In genomic region chr14:33465952-33466700, GRCh38 we compare ENCODE assay signal across 34 cellular contexts.
A peak's percentile ranks its signal among the peaks of the same experiment; 100 is the strongest.
DNase-seq lines count a peak whose midpoint lies in the region; FAIRE-seq and TF ChIP-seq lines count a peak whose summit lies in the region.
"Had no signal": no experiment of that assay in that cellular context is flagged by ENCODE, and none has a peak within 500 bp of the region (broad histone marks: within the 10 kb centered on the region; RNA-seq: fewer than 3 reads in every experiment).

No MANE protein-coding gene starts in this region.

- no peak overlapping the region for H3K27ac Mint-ChIP-seq in astrocyte (ENCODE audit: unreplicated experiment)
- H3K27ac Mint-ChIP-seq: activated CD4-positive, alpha-beta T cell treated with anti-CD3 and anti-CD28 coated beads, Interleukin-2, amount 10 ng/mL, durations not matched to agents 7 days and 5 days; activated naive CD4-positive, alpha-beta T cell treated with anti-CD3 and anti-CD28 coated beads, Interleukin-2, amount 50 U/mL, for 72 hours; B cell; CD8-positive, alpha-beta T cell; GM23338; HFFc6; naive thymus-derived CD4-positive, alpha-beta T cell had no signal

- H3K9me3 Mint-ChIP-seq in astrocyte (ENCODE audit: unreplicated experiment), result no peaks in the 10 kb centered on the region
- H3K9me3 Mint-ChIP-seq: activated CD4-positive, alpha-beta T cell treated with anti-CD3 and anti-CD28 coated beads, Interleukin-2, amount 10 ng/mL, durations not matched to agents 7 days and 5 days; activated naive CD4-positive, alpha-beta T cell treated with anti-CD3 and anti-CD28 coated beads, Interleukin-2, amount 50 U/mL, for 72 hours; CD8-positive, alpha-beta T cell; GM23338; HFFc6; naive thymus-derived CD4-positive, alpha-beta T cell had no signal

- H3K4me1 ChIP-seq in astrocyte (ENCODE audit: insufficient read depth, low read length) (peaks cover 6% of the 10 kb centered on the region), spleen (no peaks in the 10 kb centered on the region)
- H3K4me1 ChIP-seq: thyroid gland, vagina had no signal

- FAIRE-seq in astrocyte (lab: Jason Lieb, UNC), result no peak

- H3K4me1 Mint-ChIP-seq in astrocyte (ENCODE audit: low read depth, unreplicated experiment), result peaks cover 7% of the 10 kb centered on the region
- H3K4me1 Mint-ChIP-seq: activated CD4-positive, alpha-beta T cell treated with anti-CD3 and anti-CD28 coated beads, Interleukin-2, amount 10 ng/mL, durations not matched to agents 7 days and 5 days; B cell; naive thymus-derived CD4-positive, alpha-beta T cell had no signal

- H3K36me3 ChIP-seq in astrocyte (ENCODE audit: insufficient read depth, low read length) (no peaks in the 10 kb centered on the region), spleen (no peaks in the 10 kb centered on the region)
- H3K36me3 ChIP-seq: prostate gland, SJSA1, thyroid gland, vagina had no signal

- no peak for TF ChIP-seq POLR2A in spleen (IDR thresholded peaks at IDR 0.05)

- H3K27ac ChIP-seq in astrocyte (ENCODE audit: low read depth, low read length), result no peak overlapping the region
- no peak overlapping the region for H3K27ac ChIP-seq in spleen
- H3K27ac ChIP-seq: prostate gland, SJSA1, thyroid gland, vagina had no signal

- H3K9me3 ChIP-seq in astrocyte (ENCODE audit: insufficient read depth, low read depth, low read length) (no peaks in the 10 kb centered on the region), spleen (no peaks in the 10 kb centered on the region)
- H3K9me3 ChIP-seq: prostate gland, SJSA1, thyroid gland, vagina had no signal

- H3K27me3 Mint-ChIP-seq in astrocyte (ENCODE audit: low read depth, unreplicated experiment), result peaks cover 3% of the 10 kb centered on the region
- H3K27me3 Mint-ChIP-seq: activated CD4-positive, alpha-beta T cell treated with anti-CD3 and anti-CD28 coated beads, Interleukin-2, amount 10 ng/mL, durations not matched to agents 7 days and 5 days; B cell; naive thymus-derived CD4-positive, alpha-beta T cell had no signal

- no peak for TF ChIP-seq CTCF in astrocyte (IDR thresholded peaks at IDR 0.05; ENCODE audit: insufficient read depth, low read depth, low read length)
- no peak for TF ChIP-seq CTCF in spleen (IDR thresholded peaks at IDR 0.05 in 8 of 11, conservative IDR thresholded peaks at IDR 0.05 in 3 of 11)

- no peaks in the 10 kb centered on the region for H3K79me2 ChIP-seq in astrocyte (ENCODE audit: insufficient read depth, low read length)

- no peaks in the 10 kb centered on the region for H3K36me3 Mint-ChIP-seq in astrocyte (ENCODE audit: low read depth, unreplicated experiment)
- H3K36me3 Mint-ChIP-seq: activated naive CD4-positive, alpha-beta T cell treated with anti-CD3 and anti-CD28 coated beads, Interleukin-2, amount 50 U/mL, for 72 hours; CD8-positive, alpha-beta T cell; naive thymus-derived CD4-positive, alpha-beta T cell had no signal

- H2AFZ ChIP-seq in astrocyte (ENCODE audit: low read depth, low read length), result no peak overlapping the region

- H3K27me3 ChIP-seq in astrocyte (ENCODE audit: insufficient read depth, low read length), result no peaks in the 10 kb centered on the region
- no peaks in the 10 kb centered on the region for H3K27me3 ChIP-seq in spleen (replicated peaks in 1 of 7)
- H3K27me3 ChIP-seq: SJSA1, thyroid gland, vagina had no signal

- H3K4me3 Mint-ChIP-seq in astrocyte (ENCODE audit: unreplicated experiment), result no peak overlapping the region
- H3K4me3 Mint-ChIP-seq: activated CD4-positive, alpha-beta T cell treated with anti-CD3 and anti-CD28 coated beads, Interleukin-2, amount 10 ng/mL, durations not matched to agents 7 days and 5 days; B cell; CD8-positive, alpha-beta T cell; GM23338; HFFc6; naive thymus-derived CD4-positive, alpha-beta T cell had no signal

- WGBS in spleen, 5 donors, result 77 to 90% (median 82%) methylated on average over 9 of the region's 9 CpGs

- H3K4me2 ChIP-seq in astrocyte (ENCODE audit: low read length), result peak overlapping the region; percentile 38
- H3K4me2 ChIP-seq: GM23338 had no signal

- intact Hi-C loops in spleen (cut with DNase I; ENCODE audit: low total_unique reads), result no loop called here

- DNase-seq in Daoy (ENCODE audit: low read depth) (peak; percentile 13), NCI-H1694 (lab: John Stamatoyannopoulos, UW) (peak; percentile 65), astrocyte (ENCODE audit: low read depth) (peak; percentile 84), kidney glomerular epithelial cell (lab: John Stamatoyannopoulos, UW) (peak; percentile 40), spleen (no peak), T1000 (lab: John Stamatoyannopoulos, UW) (no peak), NCI-H1436 treated with DMSO at 0.1 percent for 48 hours (lab: John Stamatoyannopoulos, UW) (no peak)
- no peak for DNase-seq in activated CD4-positive, CD25-positive, alpha-beta regulatory T cell (lab: John Stamatoyannopoulos, UW)
- DNase-seq: activated CD4-positive, alpha-beta T cell treated with anti-CD3 and anti-CD28 coated beads, Interleukin-2, amount 10 ng/mL, durations not matched to agents 7 days and 5 days; activated effector memory CD4-positive, alpha-beta T cell treated with Interleukin-2 at 50 U/mL for 16 hours; activated T-cell treated with anti-CD3 and anti-CD28 coated beads, Interleukin-2, amount 50 U/mL, for 1 hour; caudate nucleus; CD8-positive, alpha-beta T cell; cortex of kidney; effector memory CD4-positive, alpha-beta T cell; HFFc6; islet precursor cell; KBM-7; naive thymus-derived CD4-positive, alpha-beta T cell; NCI-H1105; NCI-H2029 treated with DMSO at 0.1 percent for 48 hours; NCI-H345; NCI-H774; occipital lobe; stimulated activated CD4-positive, alpha-beta T cell treated with anti-CD3 and anti-CD28 coated beads, Interleukin-12 subunit alpha, Interleukin-12 subunit beta, amount 100 ng/mL, for 4 hours; stimulated activated CD4-positive, alpha-beta T cell treated with anti-CD3 and anti-CD28 coated beads, Interleukin-4, amount 100 ng/mL, for 24 hours; T-helper 9 cell; thyroid gland had no signal

- H4K20me1 ChIP-seq in astrocyte (ENCODE audit: insufficient read depth, low read length), result no peaks in the 10 kb centered on the region

- H3K4me3 ChIP-seq in astrocyte (ENCODE audit: insufficient read depth, low read depth, low read length) (no peak overlapping the region), spleen (no peak overlapping the region)
- H3K4me3 ChIP-seq: GM23338, prostate gland, SJSA1, thyroid gland, vagina had no signal

- no peak overlapping the region for H3K9ac ChIP-seq in astrocyte (ENCODE audit: low read length)

Comparison
In these comparisons a context has a peak if more than half of its experiments do, and no peak if none do; other contexts are left out.
1. DNase-seq: peak in Daoy (single experiment), NCI-H1694 (single experiment), astrocyte (single experiment) and kidney glomerular epithelial cell (single experiment); none in spleen (single experiment), T1000 (single experiment), activated CD4-positive, CD25-positive, alpha-beta regulatory T cell (0 of 4) and NCI-H1436 treated with DMSO at 0.1 percent for 48 hours (single experiment).